21 cellular contexts compared by ENCODE assay signal in the genomic region with DNA sequence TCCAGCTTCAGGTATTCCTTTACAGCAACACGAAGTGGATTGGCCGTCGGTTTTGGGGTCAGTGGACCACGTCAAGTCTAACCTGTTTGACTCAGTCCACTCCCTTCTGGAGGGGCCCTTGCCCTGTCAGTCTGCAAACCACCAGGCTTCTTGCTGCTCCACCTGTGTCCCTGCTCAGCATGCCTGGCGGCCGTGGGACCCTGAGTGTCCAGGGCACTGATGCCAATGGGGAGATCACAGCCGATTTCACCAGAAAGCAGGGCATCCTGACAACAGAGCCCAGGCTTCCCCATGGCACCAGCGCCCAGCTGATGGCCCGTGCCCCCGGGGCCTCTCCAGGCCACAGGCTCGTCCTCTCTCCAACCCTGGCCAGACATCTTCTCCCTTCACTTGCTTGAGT. TPM values are rescaled to one million over a fixed set of nuclear protein-coding genes. Genes with fewer than 3 reads are reported as not detected.
A peak's percentile ranks its signal among the peaks of the same experiment; 100 is the strongest.
DNase-seq lines count a peak whose midpoint lies in the region; ATAC-seq and TF ChIP-seq lines count a peak whose summit lies in the region.
"Had no signal": no experiment of that assay in that cellular context is flagged by ENCODE, and none has a peak within 500 bp of the region (broad histone marks: within the 10 kb centered on the region; RNA-seq: fewer than 3 reads in every experiment).

No MANE protein-coding gene starts in this region.

- no peak overlapping the region for H3K4me3 Mint-ChIP-seq in effector memory CD8-positive, alpha-beta T cell
- H3K4me3 Mint-ChIP-seq: CD8-positive, alpha-beta T cell; H9 had no signal

- H4K20me1 ChIP-seq in PC-3 (ENCODE audit: low read length), result no peaks in the 10 kb centered on the region
- H4K20me1 ChIP-seq: BLaER1 had no signal

- peaks cover 41 to 72% of the 10 kb centered on the region in 2 donors for H3K27me3 Mint-ChIP-seq in effector memory CD8-positive, alpha-beta T cell

- peaks cover 5% of the 10 kb centered on the region for H3K36me3 Mint-ChIP-seq in effector memory CD8-positive, alpha-beta T cell (ENCODE audit: insufficient read depth)
- H3K36me3 Mint-ChIP-seq: CD8-positive, alpha-beta T cell had no signal

- no peaks in the 10 kb centered on the region for H3K4me1 ChIP-seq in PC-3 (ENCODE audit: insufficient read depth, low read length)
- H3K4me1 ChIP-seq: BLaER1 had no signal

- no peaks in the 10 kb centered on the region for H3K9me2 ChIP-seq in PC-3 (replicated peaks; ENCODE audit: low read length)

- H3K27me3 ChIP-seq in PC-3 (ENCODE audit: low read length), result peaks cover 63% of the 10 kb centered on the region
- H3K27me3 ChIP-seq: BLaER1 had no signal

- H3K27ac ChIP-seq in coronary artery, result no peak overlapping the region
- H3K27ac ChIP-seq in PC-3 (ENCODE audit: low read length), result no peak overlapping the region
- H3K27ac ChIP-seq: A549, BLaER1, HL-60 had no signal

- H2AFZ ChIP-seq in PC-3 (ENCODE audit: low read length), result no peak overlapping the region

- DNase-seq in activated CD8-positive, alpha-beta memory T cell treated with anti-CD3 and anti-CD28 coated beads, Interleukin-2, amount 50 U/mL, for 48 hours, result peak; percentile 7
- DNase-seq in activated CD8-positive, alpha-beta memory T cell treated with anti-CD3 and anti-CD28 coated beads for 24 hours, result no peak
- peak; percentile 67 for DNase-seq in coronary artery (ENCODE audit: low spot score)
- DNase-seq in left kidney (ENCODE audit: low read depth, low spot score), result peak; percentile 17
- peak; percentile 11 for DNase-seq in stimulated activated CD8-positive, alpha-beta memory T cell treated with anti-CD3 and anti-CD28 coated beads, Interleukin-4, amount 100 ng/mL, for 48 hours
- DNase-seq in PC-3, result no peak
- DNase-seq in cerebellar nuclear complex (lab: John Stamatoyannopoulos, UW), result no peak
- DNase-seq in effector memory CD8-positive, alpha-beta T cell, result no peak
- DNase-seq: Calu3, GF-D8, H9, NCI-H1417 treated with DMSO at 0.1 percent for 48 hours, NCI-H187 treated with DMSO at 0.1 percent for 48 hours, NCI-H226, NCI-H524, NCI-H82, RPMI8226 had no signal

- CTCF ChIA-PET in PC-3 (lab: Charles Lee), result no interaction called here

- intact Hi-C loops in PC-3 (cut with micrococcal nuclease), result no loop called here

- ATAC-seq in PC-3, result no peak
- ATAC-seq in effector memory CD8-positive, alpha-beta T cell (replicated peaks), result no peak
- ATAC-seq: A549; CD8-positive, alpha-beta T cell had no signal

- H3F3A ChIP-seq in PC-3 (ENCODE audit: low read length, unreplicated experiment), result no peaks in the 10 kb centered on the region

- no peak overlapping the region for H3K27ac Mint-ChIP-seq in effector memory CD8-positive, alpha-beta T cell
- H3K27ac Mint-ChIP-seq: CD8-positive, alpha-beta T cell had no signal

- TF ChIP-seq CTCF in coronary artery (IDR thresholded peaks at IDR 0.05), result no peak
- no peak for TF ChIP-seq CTCF in PC-3 (conservative IDR thresholded peaks at IDR 0.05; ENCODE audit: low read depth, low read length)

- no peaks in the 10 kb centered on the region for H3K36me3 ChIP-seq in PC-3 (ENCODE audit: low read depth, low read length)
- H3K36me3 ChIP-seq: BLaER1 had no signal

- no peaks in the 10 kb centered on the region for H3K9me3 Mint-ChIP-seq in effector memory CD8-positive, alpha-beta T cell
- H3K9me3 Mint-ChIP-seq: CD8-positive, alpha-beta T cell had no signal

- peaks cover 0 to 7% of the 10 kb centered on the region in 2 donors for H3K4me1 Mint-ChIP-seq in effector memory CD8-positive, alpha-beta T cell (ENCODE audit: low read depth in 2 of 2)

- no peaks in the 10 kb centered on the region for H3K79me2 ChIP-seq in PC-3 (ENCODE audit: low read length)

- H3K9me3 ChIP-seq in PC-3 (ENCODE audit: low read length), result no peaks in the 10 kb centered on the region
- H3K9me3 ChIP-seq: A549, BLaER1 had no signal

- no peak overlapping the region for H3K9ac ChIP-seq in PC-3 (ENCODE audit: low read length)
- H3K9ac ChIP-seq: BLaER1 had no signal

- POLR2A ChIA-PET in PC-3 (lab: Charles Lee; ENCODE audit: unreplicated experiment), result no interaction called here

- no peak overlapping the region for H3K4me2 ChIP-seq in PC-3 (ENCODE audit: low read length)
- H3K4me2 ChIP-seq: A549, BLaER1 had no signal

- BruUV-seq in PC-3 (replicated peaks; lab: Mats Ljungman, UMichigan), result no TSS peak

- no peak overlapping the region for H3K4me3 ChIP-seq in coronary artery
- H3K4me3 ChIP-seq in PC-3 (ENCODE audit: low read length), result no peak overlapping the region
- H3K4me3 ChIP-seq: A549, BLaER1 had no signal

RNA-seq across cellular contexts. Expression of gene HS6ST1, which starts 41.2 kb away (rescaled TPM):
- 21.5 and 25.6 TPM in 2 replicates for total RNA-seq in PC-3 (2014; rRNA removed)

Comparison
In these comparisons a context has a peak if more than half of its experiments do, and no peak if none do; other contexts are left out.
1. DNase-seq: peak in activated CD8-positive, alpha-beta memory T cell treated with anti-CD3 and anti-CD28 coated beads, Interleukin-2, amount 50 U/mL, for 48 hours (single experiment), coronary artery (single experiment), left kidney (single experiment) and stimulated activated CD8-positive, alpha-beta memory T cell treated with anti-CD3 and anti-CD28 coated beads, Interleukin-4, amount 100 ng/mL, for 48 hours (single experiment); none in activated CD8-positive, alpha-beta memory T cell treated with anti-CD3 and anti-CD28 coated beads for 24 hours (single experiment), PC-3 (single experiment), cerebellar nuclear complex (0 of 2) and effector memory CD8-positive, alpha-beta T cell (0 of 3).